In genomic region chr12:59944177-59944576, GRCh38 we compare ENCODE assay signal across 3 cellular contexts.
"Had no signal": no experiment of that assay in that cellular context is flagged by ENCODE, and none has a peak within 500 bp of the region (broad histone marks: within the 10 kb centered on the region; RNA-seq: fewer than 3 reads in every experiment).

No MANE protein-coding gene starts in this region.

- DNase-seq: GDM1, GF-D8 had no signal

- H3K4me3 ChIP-seq: GM12878 had no signal
